1 cellular context compared by ENCODE assay signal in genomic region chr4:77819836-77820679, GRCh38.
TF ChIP-seq lines count a peak whose summit lies in the region.

No MANE protein-coding gene starts in this region.

TF ChIP-seq in K562, 482 proteins besides CTCF, POLR2A, EP300 and RAD21 (continued from another document and continues in another):
- TF ChIP-seq THAP7 (CRISPR knock-in tag; IDR thresholded peaks at IDR 0.05) (no peak), SLC30A9 (CRISPR knock-in tag; IDR thresholded peaks at IDR 0.05) (no peak), STAG1 (CRISPR knock-in tag; IDR thresholded peaks at IDR 0.05; ENCODE audit: borderline replicate concordance) (no peak), STAT5B (CRISPR knock-in tag; IDR thresholded peaks at IDR 0.05) (no peak), ZBED1 (IDR thresholded peaks at IDR 0.05) (no peak), ATF7 (IDR thresholded peaks at IDR 0.05) (peak; percentile 62; the same call in 1 of the 2 replicates), NRF1 (conservative IDR thresholded peaks at IDR 0.05 in 1 of 2, IDR thresholded peaks at IDR 0.05 in 1 of 2) (peak; percentile 81 to 84), ARID3B (CRISPR knock-in tag; IDR thresholded peaks at IDR 0.05; ENCODE audit: borderline replicate concordance) (no peak), LARP7 (IDR thresholded peaks at IDR 0.05) (no peak), HES1 (IDR thresholded peaks at IDR 0.05; ENCODE audit: low read depth) (no peak), ZNF224 (CRISPR knock-in tag; IDR thresholded peaks at IDR 0.05) (no peak), PCBP1 (IDR thresholded peaks at IDR 0.05; ENCODE audit: low read depth, low read length, poor library complexity, severe bottlenecking) (peak; percentile 27), RBM15 (IDR thresholded peaks at IDR 0.05; ENCODE audit: insufficient read depth, low read length) (no peak), SAP30 (IDR thresholded peaks at IDR 0.05; ENCODE audit: borderline replicate concordance, insufficient read depth, low read depth, low read length, poor library complexity, severe bottlenecking) (peak; percentile 34), TAL1 (IDR thresholded peaks at IDR 0.05) (no peak), MTF1 (CRISPR knock-in tag; IDR thresholded peaks at IDR 0.05; ENCODE audit: borderline replicate concordance) (no peak), HDAC2 (IDR thresholded peaks at IDR 0.05) (no peak; the same call in 1 of the 2 replicates), RFX7 (CRISPR knock-in tag; IDR thresholded peaks at IDR 0.05) (no peak), SP2 (IDR thresholded peaks at IDR 0.05; ENCODE audit: extremely low read depth, low read depth, low read length, poor library complexity, severe bottlenecking) (no peak), GATA2 (CRISPR knock-in tag; IDR thresholded peaks at IDR 0.05) (no peak), ZNF354B (CRISPR knock-in tag; IDR thresholded peaks at IDR 0.05) (no peak), EGR1 (conservative IDR thresholded peaks at IDR 0.05) (peak; percentile 75), PML (IDR thresholded peaks at IDR 0.05; ENCODE audit: low read length) (peak; percentile 82; the same call in 1 of the 2 replicates), HINFP (tag; conservative IDR thresholded peaks at IDR 0.05; ENCODE audit: low read depth) (no peak), KAT8 (IDR thresholded peaks at IDR 0.05; ENCODE audit: low read depth) (no peak), REST (CRISPR knock-in tag; IDR thresholded peaks at IDR 0.05; ENCODE audit: low read depth) (0 out of 2 replicates have a peak, but pooled peaks have one; percentile 46), RBBP5 (IDR thresholded peaks at IDR 0.05; ENCODE audit: borderline replicate concordance, insufficient read depth, low read length, poor library complexity, severe bottlenecking) (peak; percentile 93), EWSR1 (IDR thresholded peaks at IDR 0.05; ENCODE audit: borderline replicate concordance, low read depth, partially characterized antibody) (no peak), CREB3 (tag; conservative IDR thresholded peaks at IDR 0.05; ENCODE audit: low read depth) (no peak), ZNF143 (CRISPR knock-in tag; IDR thresholded peaks at IDR 0.05) (no peak)
- TF ChIP-seq, protein P1, sequence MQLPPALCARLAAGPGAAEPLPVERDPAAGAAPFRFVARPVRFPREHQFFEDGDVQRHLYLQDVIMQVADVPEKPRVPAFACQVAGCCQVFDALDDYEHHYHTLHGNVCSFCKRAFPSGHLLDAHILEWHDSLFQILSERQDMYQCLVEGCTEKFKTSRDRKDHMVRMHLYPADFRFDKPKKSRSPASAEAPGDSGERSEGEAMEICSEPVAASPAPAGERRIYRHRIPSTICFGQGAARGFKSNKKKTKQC (CRISPR knock-in tag; IDR thresholded peaks at IDR 0.05): no peak; the same call in 1 of the 2 replicates
- TF ChIP-seq, protein P2, sequence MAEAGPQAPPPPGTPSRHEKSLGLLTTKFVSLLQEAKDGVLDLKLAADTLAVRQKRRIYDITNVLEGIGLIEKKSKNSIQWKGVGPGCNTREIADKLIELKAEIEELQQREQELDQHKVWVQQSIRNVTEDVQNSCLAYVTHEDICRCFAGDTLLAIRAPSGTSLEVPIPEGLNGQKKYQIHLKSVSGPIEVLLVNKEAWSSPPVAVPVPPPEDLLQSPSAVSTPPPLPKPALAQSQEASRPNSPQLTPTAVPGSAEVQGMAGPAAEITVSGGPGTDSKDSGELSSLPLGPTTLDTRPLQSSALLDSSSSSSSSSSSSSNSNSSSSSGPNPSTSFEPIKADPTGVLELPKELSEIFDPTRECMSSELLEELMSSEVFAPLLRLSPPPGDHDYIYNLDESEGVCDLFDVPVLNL (CRISPR knock-in tag; IDR thresholded peaks at IDR 0.05; ENCODE audit: low read depth): no peak
- TF ChIP-seq, protein P3, sequence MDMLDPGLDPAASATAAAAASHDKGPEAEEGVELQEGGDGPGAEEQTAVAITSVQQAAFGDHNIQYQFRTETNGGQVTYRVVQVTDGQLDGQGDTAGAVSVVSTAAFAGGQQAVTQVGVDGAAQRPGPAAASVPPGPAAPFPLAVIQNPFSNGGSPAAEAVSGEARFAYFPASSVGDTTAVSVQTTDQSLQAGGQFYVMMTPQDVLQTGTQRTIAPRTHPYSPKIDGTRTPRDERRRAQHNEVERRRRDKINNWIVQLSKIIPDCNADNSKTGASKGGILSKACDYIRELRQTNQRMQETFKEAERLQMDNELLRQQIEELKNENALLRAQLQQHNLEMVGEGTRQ (CRISPR knock-in tag; IDR thresholded peaks at IDR 0.05): no peak
- TF ChIP-seq, protein P4, sequence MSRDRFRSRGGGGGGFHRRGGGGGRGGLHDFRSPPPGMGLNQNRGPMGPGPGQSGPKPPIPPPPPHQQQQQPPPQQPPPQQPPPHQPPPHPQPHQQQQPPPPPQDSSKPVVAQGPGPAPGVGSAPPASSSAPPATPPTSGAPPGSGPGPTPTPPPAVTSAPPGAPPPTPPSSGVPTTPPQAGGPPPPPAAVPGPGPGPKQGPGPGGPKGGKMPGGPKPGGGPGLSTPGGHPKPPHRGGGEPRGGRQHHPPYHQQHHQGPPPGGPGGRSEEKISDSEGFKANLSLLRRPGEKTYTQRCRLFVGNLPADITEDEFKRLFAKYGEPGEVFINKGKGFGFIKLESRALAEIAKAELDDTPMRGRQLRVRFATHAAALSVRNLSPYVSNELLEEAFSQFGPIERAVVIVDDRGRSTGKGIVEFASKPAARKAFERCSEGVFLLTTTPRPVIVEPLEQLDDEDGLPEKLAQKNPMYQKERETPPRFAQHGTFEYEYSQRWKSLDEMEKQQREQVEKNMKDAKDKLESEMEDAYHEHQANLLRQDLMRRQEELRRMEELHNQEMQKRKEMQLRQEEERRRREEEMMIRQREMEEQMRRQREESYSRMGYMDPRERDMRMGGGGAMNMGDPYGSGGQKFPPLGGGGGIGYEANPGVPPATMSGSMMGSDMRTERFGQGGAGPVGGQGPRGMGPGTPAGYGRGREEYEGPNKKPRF (IDR thresholded peaks at IDR 0.05; ENCODE audit: low read depth, low read length): no peak
- TF ChIP-seq, protein P5, sequence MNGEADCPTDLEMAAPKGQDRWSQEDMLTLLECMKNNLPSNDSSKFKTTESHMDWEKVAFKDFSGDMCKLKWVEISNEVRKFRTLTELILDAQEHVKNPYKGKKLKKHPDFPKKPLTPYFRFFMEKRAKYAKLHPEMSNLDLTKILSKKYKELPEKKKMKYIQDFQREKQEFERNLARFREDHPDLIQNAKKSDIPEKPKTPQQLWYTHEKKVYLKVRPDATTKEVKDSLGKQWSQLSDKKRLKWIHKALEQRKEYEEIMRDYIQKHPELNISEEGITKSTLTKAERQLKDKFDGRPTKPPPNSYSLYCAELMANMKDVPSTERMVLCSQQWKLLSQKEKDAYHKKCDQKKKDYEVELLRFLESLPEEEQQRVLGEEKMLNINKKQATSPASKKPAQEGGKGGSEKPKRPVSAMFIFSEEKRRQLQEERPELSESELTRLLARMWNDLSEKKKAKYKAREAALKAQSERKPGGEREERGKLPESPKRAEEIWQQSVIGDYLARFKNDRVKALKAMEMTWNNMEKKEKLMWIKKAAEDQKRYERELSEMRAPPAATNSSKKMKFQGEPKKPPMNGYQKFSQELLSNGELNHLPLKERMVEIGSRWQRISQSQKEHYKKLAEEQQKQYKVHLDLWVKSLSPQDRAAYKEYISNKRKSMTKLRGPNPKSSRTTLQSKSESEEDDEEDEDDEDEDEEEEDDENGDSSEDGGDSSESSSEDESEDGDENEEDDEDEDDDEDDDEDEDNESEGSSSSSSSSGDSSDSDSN (IDR thresholded peaks at IDR 0.05; ENCODE audit: borderline replicate concordance in 1 of 2, low read depth in 2 of 2, low read length in 2 of 2): peak; percentile 93 to 96
- TF ChIP-seq, protein P6, sequence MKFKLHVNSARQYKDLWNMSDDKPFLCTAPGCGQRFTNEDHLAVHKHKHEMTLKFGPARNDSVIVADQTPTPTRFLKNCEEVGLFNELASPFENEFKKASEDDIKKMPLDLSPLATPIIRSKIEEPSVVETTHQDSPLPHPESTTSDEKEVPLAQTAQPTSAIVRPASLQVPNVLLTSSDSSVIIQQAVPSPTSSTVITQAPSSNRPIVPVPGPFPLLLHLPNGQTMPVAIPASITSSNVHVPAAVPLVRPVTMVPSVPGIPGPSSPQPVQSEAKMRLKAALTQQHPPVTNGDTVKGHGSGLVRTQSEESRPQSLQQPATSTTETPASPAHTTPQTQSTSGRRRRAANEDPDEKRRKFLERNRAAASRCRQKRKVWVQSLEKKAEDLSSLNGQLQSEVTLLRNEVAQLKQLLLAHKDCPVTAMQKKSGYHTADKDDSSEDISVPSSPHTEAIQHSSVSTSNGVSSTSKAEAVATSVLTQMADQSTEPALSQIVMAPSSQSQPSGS (CRISPR knock-in tag; IDR thresholded peaks at IDR 0.05): no peak
- TF ChIP-seq, protein P7, sequence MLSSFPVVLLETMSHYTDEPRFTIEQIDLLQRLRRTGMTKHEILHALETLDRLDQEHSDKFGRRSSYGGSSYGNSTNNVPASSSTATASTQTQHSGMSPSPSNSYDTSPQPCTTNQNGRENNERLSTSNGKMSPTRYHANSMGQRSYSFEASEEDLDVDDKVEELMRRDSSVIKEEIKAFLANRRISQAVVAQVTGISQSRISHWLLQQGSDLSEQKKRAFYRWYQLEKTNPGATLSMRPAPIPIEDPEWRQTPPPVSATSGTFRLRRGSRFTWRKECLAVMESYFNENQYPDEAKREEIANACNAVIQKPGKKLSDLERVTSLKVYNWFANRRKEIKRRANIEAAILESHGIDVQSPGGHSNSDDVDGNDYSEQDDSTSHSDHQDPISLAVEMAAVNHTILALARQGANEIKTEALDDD (IDR thresholded peaks at IDR 0.05): no peak
